ENCODE assay signal across 2 cellular contexts in the genomic region with DNA sequence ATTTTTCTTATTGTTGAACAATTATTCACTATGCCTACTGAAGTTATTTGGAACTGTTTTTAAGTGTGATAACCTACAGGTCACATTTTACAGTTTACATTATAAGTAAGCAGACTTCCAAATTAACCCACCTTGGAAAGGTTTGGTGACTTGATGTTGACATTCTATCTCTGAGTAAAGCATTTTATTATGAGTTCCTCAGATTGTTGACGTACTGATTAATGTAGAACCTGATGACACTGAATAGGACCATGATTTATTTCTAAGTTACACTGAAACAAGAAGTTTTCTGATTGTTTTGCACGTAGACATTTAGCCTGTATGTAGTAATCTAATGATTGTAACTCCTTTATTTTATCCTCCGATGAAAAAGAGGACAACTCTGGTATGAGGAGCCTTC.
TF ChIP-seq lines count a peak whose summit lies in the region.

No MANE protein-coding gene starts in this region.

TF ChIP-seq in IMR-90, 13 proteins besides CTCF, POLR2A, EP300 and RAD21:
- TF ChIP-seq MAFK (IDR thresholded peaks at IDR 0.05; ENCODE audit: low read depth, low read length) (no peak), CEBPB (IDR thresholded peaks at IDR 0.05; ENCODE audit: low read depth, low read length) (no peak), SMC3 (IDR thresholded peaks at IDR 0.05; ENCODE audit: low read depth, low read length) (no peak), NFE2L2 (IDR thresholded peaks at IDR 0.05; ENCODE audit: low read depth, low read length) (no peak)
- TF ChIP-seq, protein P1, sequence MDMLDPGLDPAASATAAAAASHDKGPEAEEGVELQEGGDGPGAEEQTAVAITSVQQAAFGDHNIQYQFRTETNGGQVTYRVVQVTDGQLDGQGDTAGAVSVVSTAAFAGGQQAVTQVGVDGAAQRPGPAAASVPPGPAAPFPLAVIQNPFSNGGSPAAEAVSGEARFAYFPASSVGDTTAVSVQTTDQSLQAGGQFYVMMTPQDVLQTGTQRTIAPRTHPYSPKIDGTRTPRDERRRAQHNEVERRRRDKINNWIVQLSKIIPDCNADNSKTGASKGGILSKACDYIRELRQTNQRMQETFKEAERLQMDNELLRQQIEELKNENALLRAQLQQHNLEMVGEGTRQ (IDR thresholded peaks at IDR 0.05; ENCODE audit: low read depth, low read length) = no peak
TF ChIP-seq in IMR-90: peak in this region for 0.

TF ChIP-seq in K562, 482 proteins besides CTCF, POLR2A, EP300 and RAD21:
- TF ChIP-seq RBM15 (IDR thresholded peaks at IDR 0.05; ENCODE audit: insufficient read depth, low read length) = no peak
- 0 out of 2 replicates have a peak, but pooled peaks have one; percentile 24 for TF ChIP-seq ZNF133 (CRISPR knock-in tag; IDR thresholded peaks at IDR 0.05)
- TF ChIP-seq ZNF24 (IDR thresholded peaks at IDR 0.05) = no peak
- peak; percentile 22 for TF ChIP-seq MEIS2 (IDR thresholded peaks at IDR 0.05; ENCODE audit: partially characterized antibody)
- TF ChIP-seq, protein P2, sequence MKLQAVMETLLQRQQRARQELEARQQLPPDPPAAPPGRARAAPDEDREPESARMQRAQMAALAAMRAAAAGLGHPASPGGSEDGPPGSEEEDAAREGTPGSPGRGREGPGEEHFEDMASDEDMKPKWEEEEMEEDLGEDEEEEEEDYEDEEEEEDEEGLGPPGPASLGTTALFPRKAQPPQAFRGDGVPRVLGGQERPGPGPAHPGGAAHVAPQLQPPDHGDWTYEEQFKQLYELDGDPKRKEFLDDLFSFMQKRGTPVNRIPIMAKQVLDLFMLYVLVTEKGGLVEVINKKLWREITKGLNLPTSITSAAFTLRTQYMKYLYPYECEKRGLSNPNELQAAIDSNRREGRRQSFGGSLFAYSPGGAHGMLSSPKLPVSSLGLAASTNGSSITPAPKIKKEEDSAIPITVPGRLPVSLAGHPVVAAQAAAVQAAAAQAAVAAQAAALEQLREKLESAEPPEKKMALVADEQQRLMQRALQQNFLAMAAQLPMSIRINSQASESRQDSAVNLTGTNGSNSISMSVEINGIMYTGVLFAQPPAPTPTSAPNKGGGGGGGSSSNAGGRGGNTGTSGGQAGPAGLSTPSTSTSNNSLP (IDR thresholded peaks at IDR 0.05; ENCODE audit: borderline replicate concordance, low read depth, low read length) = 0 out of 2 replicates have a peak, but pooled peaks have one; percentile 7
- no peak for TF ChIP-seq ZNF274 (IDR thresholded peaks at IDR 0.05; ENCODE audit: borderline replicate concordance, low read depth, low read length)
- TF ChIP-seq ETS2 (tag; IDR thresholded peaks at IDR 0.05; ENCODE audit: borderline replicate concordance, poor library complexity, severe bottlenecking) = no peak
- TF ChIP-seq, protein P3, sequence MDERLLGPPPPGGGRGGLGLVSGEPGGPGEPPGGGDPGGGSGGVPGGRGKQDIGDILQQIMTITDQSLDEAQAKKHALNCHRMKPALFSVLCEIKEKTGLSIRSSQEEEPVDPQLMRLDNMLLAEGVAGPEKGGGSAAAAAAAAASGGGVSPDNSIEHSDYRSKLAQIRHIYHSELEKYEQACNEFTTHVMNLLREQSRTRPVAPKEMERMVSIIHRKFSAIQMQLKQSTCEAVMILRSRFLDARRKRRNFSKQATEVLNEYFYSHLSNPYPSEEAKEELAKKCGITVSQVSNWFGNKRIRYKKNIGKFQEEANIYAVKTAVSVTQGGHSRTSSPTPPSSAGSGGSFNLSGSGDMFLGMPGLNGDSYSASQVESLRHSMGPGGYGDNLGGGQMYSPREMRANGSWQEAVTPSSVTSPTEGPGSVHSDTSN (CRISPR knock-in tag; IDR thresholded peaks at IDR 0.05; ENCODE audit: low read depth) = no peak
- TF ChIP-seq, protein P3 (tag; conservative IDR thresholded peaks at IDR 0.05; ENCODE audit: low read depth) = 0 out of 2 replicates have a peak, but pooled peaks have one; percentile 15
- no peak for TF ChIP-seq PHB2 (IDR thresholded peaks at IDR 0.05; ENCODE audit: low read depth)
- TF ChIP-seq, protein P4, sequence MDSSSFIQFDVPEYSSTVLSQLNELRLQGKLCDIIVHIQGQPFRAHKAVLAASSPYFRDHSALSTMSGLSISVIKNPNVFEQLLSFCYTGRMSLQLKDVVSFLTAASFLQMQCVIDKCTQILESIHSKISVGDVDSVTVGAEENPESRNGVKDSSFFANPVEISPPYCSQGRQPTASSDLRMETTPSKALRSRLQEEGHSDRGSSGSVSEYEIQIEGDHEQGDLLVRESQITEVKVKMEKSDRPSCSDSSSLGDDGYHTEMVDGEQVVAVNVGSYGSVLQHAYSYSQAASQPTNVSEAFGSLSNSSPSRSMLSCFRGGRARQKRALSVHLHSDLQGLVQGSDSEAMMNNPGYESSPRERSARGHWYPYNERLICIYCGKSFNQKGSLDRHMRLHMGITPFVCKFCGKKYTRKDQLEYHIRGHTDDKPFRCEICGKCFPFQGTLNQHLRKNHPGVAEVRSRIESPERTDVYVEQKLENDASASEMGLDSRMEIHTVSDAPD (CRISPR knock-in tag; IDR thresholded peaks at IDR 0.05) = no peak
- TF ChIP-seq, protein P5, sequence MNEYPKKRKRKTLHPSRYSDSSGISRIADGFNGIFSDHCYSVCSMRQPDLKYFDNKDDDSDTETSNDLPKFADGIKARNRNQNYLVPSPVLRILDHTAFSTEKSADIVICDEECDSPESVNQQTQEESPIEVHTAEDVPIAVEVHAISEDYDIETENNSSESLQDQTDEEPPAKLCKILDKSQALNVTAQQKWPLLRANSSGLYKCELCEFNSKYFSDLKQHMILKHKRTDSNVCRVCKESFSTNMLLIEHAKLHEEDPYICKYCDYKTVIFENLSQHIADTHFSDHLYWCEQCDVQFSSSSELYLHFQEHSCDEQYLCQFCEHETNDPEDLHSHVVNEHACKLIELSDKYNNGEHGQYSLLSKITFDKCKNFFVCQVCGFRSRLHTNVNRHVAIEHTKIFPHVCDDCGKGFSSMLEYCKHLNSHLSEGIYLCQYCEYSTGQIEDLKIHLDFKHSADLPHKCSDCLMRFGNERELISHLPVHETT (CRISPR knock-in tag; conservative IDR thresholded peaks at IDR 0.05 in 1 of 2, IDR thresholded peaks at IDR 0.05 in 1 of 2) = no peak
- TF ChIP-seq POLR2H (tag; IDR thresholded peaks at IDR 0.05; ENCODE audit: low read depth) = no peak
- TF ChIP-seq SAP30 (IDR thresholded peaks at IDR 0.05; ENCODE audit: borderline replicate concordance, insufficient read depth, low read depth, low read length, poor library complexity, severe bottlenecking) = no peak
- no peak for TF ChIP-seq MCM3 (IDR thresholded peaks at IDR 0.05)
- no peak for TF ChIP-seq MCM2 (IDR thresholded peaks at IDR 0.05; ENCODE audit: low read depth)
- peak; percentile 6; the same call in 1 of the 2 replicates for TF ChIP-seq NFRKB (IDR thresholded peaks at IDR 0.05; ENCODE audit: low read depth)
- TF ChIP-seq, protein P6, sequence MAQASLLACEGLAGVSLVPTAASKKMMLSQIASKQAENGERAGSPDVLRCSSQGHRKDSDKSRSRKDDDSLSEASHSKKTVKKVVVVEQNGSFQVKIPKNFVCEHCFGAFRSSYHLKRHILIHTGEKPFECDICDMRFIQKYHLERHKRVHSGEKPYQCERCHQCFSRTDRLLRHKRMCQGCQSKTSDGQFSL (CRISPR knock-in tag; IDR thresholded peaks at IDR 0.05) = no peak
- TF ChIP-seq, protein P6 (tag; IDR thresholded peaks at IDR 0.05) = no peak
